ENCODE assay signal across 19 cellular contexts in genomic region chr4:96787766-96788165, GRCh38.
DNase-seq lines count a peak whose midpoint lies in the region; ATAC-seq, FAIRE-seq and TF ChIP-seq lines count a peak whose summit lies in the region.
"Had no signal": no experiment of that assay in that cellular context is flagged by ENCODE, and none has a peak within 500 bp of the region (broad histone marks: within the 10 kb centered on the region; RNA-seq: fewer than 3 reads in every experiment).

No MANE protein-coding gene starts in this region.

- POLR2A ChIA-PET in HepG2 (lab: Yijun Ruan, JAX), result no interaction called here

- no peaks in the 10 kb centered on the region for H3K79me2 ChIP-seq in HepG2 (ENCODE audit: insufficient read depth, low read length)

- no peak overlapping the region for H3K4ac ChIP-seq in mesenchymal stem cell (ENCODE audit: low read depth in 1 of 2, low read length in 2 of 2)

- no peak overlapping the region for H2BK15ac ChIP-seq in mesenchymal stem cell (ENCODE audit: low read depth, poor library complexity, severe bottlenecking)

- H3K4me3 ChIP-seq in HepG2 (replicated peaks in 1 of 3; ENCODE audit: insufficient read depth in 1 of 3, low read depth in 2 of 3, low read length in 3 of 3) (no peak overlapping the region), right lobe of liver (no peak overlapping the region), mesenchymal stem cell (ENCODE audit: insufficient read depth in 1 of 2, low read depth in 1 of 2, low read length in 2 of 2) (no peak overlapping the region)
- H3K4me3 ChIP-seq: A549; BLaER1 treated with 17β-estradiol and CSF1 and Interleukin-3, amounts not matched to agents 10 nM and 100 nM had no signal

- no peak overlapping the region for H4K91ac ChIP-seq in mesenchymal stem cell (ENCODE audit: low read length)

- intact Hi-C loops in HepG2 (cut with micrococcal nuclease; ENCODE audit: unreplicated experiment) (no loop called here), right lobe of liver (cut with DNase I) (no loop called here)

- TF ChIP-seq RAD21 in HepG2 (CRISPR knock-in tag; IDR thresholded peaks at IDR 0.05), result no peak

- no peak for ATAC-seq in HepG2
- no peak for ATAC-seq in right lobe of liver
- ATAC-seq: A549; CD8-positive, alpha-beta T cell had no signal

- no TSS peak for BruUV-seq in HepG2 (replicated peaks; lab: Mats Ljungman, UMichigan)

- H3K9ac ChIP-seq in HepG2 (ENCODE audit: insufficient read depth, low read depth, low read length) (no peak overlapping the region), mesenchymal stem cell (ENCODE audit: low read length) (no peak overlapping the region)
- H3K9ac ChIP-seq: BLaER1 treated with 17β-estradiol and CSF1 and Interleukin-3, amounts not matched to agents 10 nM and 100 nM had no signal

- H4K8ac ChIP-seq in mesenchymal stem cell (ENCODE audit: low read length), result no peak overlapping the region

- no peak overlapping the region for H3K23ac ChIP-seq in mesenchymal stem cell (ENCODE audit: low read length in 2 of 2)

- no peaks in the 10 kb centered on the region for H3K36me3 ChIP-seq in HepG2 (replicated peaks in 1 of 2; ENCODE audit: control insufficient read depth in 1 of 2, insufficient read depth in 2 of 2, low read length in 2 of 2)
- H3K36me3 ChIP-seq in right lobe of liver, result no peaks in the 10 kb centered on the region
- no peaks in the 10 kb centered on the region for H3K36me3 ChIP-seq in mesenchymal stem cell (ENCODE audit: control insufficient read depth in 1 of 2, insufficient read depth in 2 of 2, low read depth in 1 of 2, low read length in 2 of 2)
- H3K36me3 ChIP-seq: BLaER1 treated with 17β-estradiol and CSF1 and Interleukin-3, amounts not matched to agents 10 nM and 100 nM had no signal

- FAIRE-seq in HepG2 (lab: Jason Lieb, UNC), result no peak
- FAIRE-seq: A549, D721Med, G401.6, GM12892, GM18507 had no signal

- TF ChIP-seq EP300 in HepG2 (IDR thresholded peaks at IDR 0.05; ENCODE audit: low read depth in 2 of 2, low read length in 2 of 2), result no peak
- TF ChIP-seq EP300 in HepG2 (CRISPR knock-in tag; IDR thresholded peaks at IDR 0.05; ENCODE audit: borderline replicate concordance), result no peak

- H3K4me1 ChIP-seq in HepG2 (ENCODE audit: insufficient read depth, low read length), result no peaks in the 10 kb centered on the region
- H3K4me1 ChIP-seq in right lobe of liver, result no peaks in the 10 kb centered on the region
- H3K4me1 ChIP-seq in mesenchymal stem cell (ENCODE audit: control insufficient read depth, insufficient read depth, low read depth, low read length), result no peaks in the 10 kb centered on the region
- H3K4me1 ChIP-seq: A549; BLaER1 treated with 17β-estradiol and CSF1 and Interleukin-3, amounts not matched to agents 10 nM and 100 nM; Caco-2 had no signal

- no peak overlapping the region for H2AFZ ChIP-seq in HepG2 (ENCODE audit: low read length)
- H2AFZ ChIP-seq in mesenchymal stem cell (ENCODE audit: low read depth, low read length), result peak overlapping the region; percentile 42

- TF ChIP-seq CTCF in HepG2 (CRISPR knock-in tag; IDR thresholded peaks at IDR 0.05) (no peak), right lobe of liver (IDR thresholded peaks at IDR 0.05) (no peak)

- H3K9me3 ChIP-seq in HepG2 (ENCODE audit: low read length) (peaks cover 15% of the 10 kb centered on the region), right lobe of liver (no peaks in the 10 kb centered on the region), mesenchymal stem cell (ENCODE audit: control insufficient read depth, low read length) (peaks cover 6% of the 10 kb centered on the region)
- H3K9me3 ChIP-seq: A549; BLaER1 treated with 17β-estradiol and CSF1 and Interleukin-3, amounts not matched to agents 10 nM and 100 nM; Caco-2 had no signal

- no peak overlapping the region for H3K18ac ChIP-seq in mesenchymal stem cell (ENCODE audit: low read depth in 1 of 2, low read length in 2 of 2)

- H3K14ac ChIP-seq in mesenchymal stem cell (ENCODE audit: low read length in 2 of 2), result no peak overlapping the region

- 0% methylated on average over 1 of the region's 1 CpG for WGBS in HepG2 (ENCODE audit: low lambda C conversion rate)
- 20% methylated on average over 1 of the region's 1 CpG for WGBS in right lobe of liver (ENCODE audit: insufficient coverage, low coverage, low lambda C conversion rate, missing lambda C conversion rate)
- WGBS in mesenchymal stem cell, result no CpG with 5 or more reads among the region's 1 CpG

- H2BK12ac ChIP-seq in mesenchymal stem cell (ENCODE audit: low read length in 2 of 2), result no peak overlapping the region

- H3K27me3 ChIP-seq in HepG2 (ENCODE audit: control insufficient read depth in 1 of 2, insufficient read depth in 2 of 2, low read length in 2 of 2) (no peaks in the 10 kb centered on the region), right lobe of liver (no peaks in the 10 kb centered on the region), mesenchymal stem cell (ENCODE audit: control insufficient read depth in 1 of 2, insufficient read depth in 1 of 2, low read length in 2 of 2) (no peaks in the 10 kb centered on the region)
- H3K27me3 ChIP-seq: BLaER1 treated with 17β-estradiol and CSF1 and Interleukin-3, amounts not matched to agents 10 nM and 100 nM had no signal

- no peak for TF ChIP-seq POLR2A in HepG2 (IDR thresholded peaks at IDR 0.05; ENCODE audit: insufficient read depth in 1 of 2, low read depth in 2 of 2, low read length in 2 of 2)
- TF ChIP-seq POLR2A in right lobe of liver (IDR thresholded peaks at IDR 0.05), result no peak

- no peak overlapping the region for H2AK5ac ChIP-seq in mesenchymal stem cell (ENCODE audit: low read length, severe bottlenecking)

- H2BK120ac ChIP-seq in mesenchymal stem cell (ENCODE audit: low read depth, low read length), result no peak overlapping the region

- H4K20me1 ChIP-seq in HepG2 (ENCODE audit: insufficient read depth, low read length), result no peaks in the 10 kb centered on the region
- H4K20me1 ChIP-seq: BLaER1 treated with 17β-estradiol and CSF1 and Interleukin-3, amounts not matched to agents 10 nM and 100 nM had no signal

- H3K4me2 ChIP-seq in HepG2 (ENCODE audit: low read depth, low read length) (no peak overlapping the region), mesenchymal stem cell (ENCODE audit: low read length, poor library complexity, severe bottlenecking) (no peak overlapping the region)
- H3K4me2 ChIP-seq: A549; BLaER1 treated with 17β-estradiol and CSF1 and Interleukin-3, amounts not matched to agents 10 nM and 100 nM had no signal

- DNase-seq in HepG2 (ENCODE audit: low spot score), result no peak
- no peak for DNase-seq in right lobe of liver
- DNase-seq in mesenchymal stem cell, result no peak
- DNase-seq in islet precursor cell, result no peak
- DNase-seq in midbrain (lab: John Stamatoyannopoulos, UW), result no peak
- DNase-seq: AML-193; Caco-2; Calu3; CD4-positive, alpha-beta T cell; CD8-positive, alpha-beta T cell; DMS79 treated with DMSO at 0.1 percent for 48 hours; GF-D8 had no signal

- no peak overlapping the region for H2BK5ac ChIP-seq in mesenchymal stem cell (ENCODE audit: low read depth, low read length, poor library complexity, severe bottlenecking)

- H3K27ac ChIP-seq in HepG2 (ENCODE audit: extremely low read length, insufficient read depth, low read length) (no peak overlapping the region), right lobe of liver (no peak overlapping the region), mesenchymal stem cell (ENCODE audit: low read length, poor library complexity, severe bottlenecking) (no peak overlapping the region)
- H3K27ac ChIP-seq: A549; BLaER1 treated with 17β-estradiol and CSF1 and Interleukin-3, amounts not matched to agents 10 nM and 100 nM; C4-2B had no signal

- H3K79me1 ChIP-seq in mesenchymal stem cell (replicated peaks; ENCODE audit: low read length, poor library complexity, severe bottlenecking), result no peaks in the 10 kb centered on the region

- in situ Hi-C loops in HepG2 (cut with HindIII; ENCODE audit: extremely low pct_ligation_motif_present, low pct_unique_long_range_greater_than_20kb), result no loop called here

- CTCF ChIA-PET in HepG2 (lab: Yijun Ruan, JAX; ENCODE audit: low intra/inter-chr PET ratio, low total read pairs), result no interaction called here

TF ChIP-seq in HepG2, 621 proteins besides CTCF, POLR2A, EP300 and RAD21:
- TF ChIP-seq ZNF850 (CRISPR knock-in tag; conservative IDR thresholded peaks at IDR 0.05) (no peak), USF2 (IDR thresholded peaks at IDR 0.05; ENCODE audit: low read depth, low read length) (peak; percentile 16; the same call in 1 of the 2 replicates), USF2 (CRISPR knock-in tag; IDR thresholded peaks at IDR 0.05; ENCODE audit: borderline replicate concordance) (no peak), RAD51 (IDR thresholded peaks at IDR 0.05; ENCODE audit: borderline replicate concordance) (peak; percentile 84)
